In genomic region chr22:24894220-24894975, GRCh38 we compare ENCODE assay signal across 1 cellular context.
TF ChIP-seq lines count a peak whose summit lies in the region.

No MANE protein-coding gene starts in this region.

TF ChIP-seq in HepG2, 621 proteins besides CTCF, POLR2A, EP300 and RAD21 (continued from another document and continues in another):
- peak; percentile 87 for TF ChIP-seq ARID5B (CRISPR knock-in tag; IDR thresholded peaks at IDR 0.05)
- peak; percentile 91 for TF ChIP-seq ARID4A (CRISPR knock-in tag; IDR thresholded peaks at IDR 0.05; ENCODE audit: borderline replicate concordance)
- TF ChIP-seq BRD4 (CRISPR knock-in tag; IDR thresholded peaks at IDR 0.05) = no peak
- no peak for TF ChIP-seq CERS6 (CRISPR knock-in tag; IDR thresholded peaks at IDR 0.05)
- TF ChIP-seq ZBTB42 (CRISPR knock-in tag; IDR thresholded peaks at IDR 0.05) = no peak
- TF ChIP-seq NFE2 (CRISPR knock-in tag; IDR thresholded peaks at IDR 0.05) = peak; percentile 70; the same call in 1 of the 2 replicates
- no peak for TF ChIP-seq PRPF4 (IDR thresholded peaks at IDR 0.05; ENCODE audit: low read depth, low read length, poor library complexity, severe bottlenecking)
- TF ChIP-seq HDAC2 (CRISPR knock-in tag; IDR thresholded peaks at IDR 0.05) = peak; percentile 80
- TF ChIP-seq FOXP4 (CRISPR knock-in tag; IDR thresholded peaks at IDR 0.05) = peak; percentile 89
- TF ChIP-seq FOXA1 (IDR thresholded peaks at IDR 0.05) = no peak
- peak; percentile 74 for TF ChIP-seq FOXA1 (CRISPR knock-in tag; IDR thresholded peaks at IDR 0.05)
- no peak for TF ChIP-seq CENPBD1 (CRISPR knock-in tag; IDR thresholded peaks at IDR 0.05; ENCODE audit: borderline replicate concordance, low read depth)
- no peak for TF ChIP-seq ZNF136 (CRISPR knock-in tag; IDR thresholded peaks at IDR 0.05; ENCODE audit: low read depth)
- peak in 1 of 2 experiments; percentile 20; a peak in 1 of 4 replicates for TF ChIP-seq HMGXB4 (CRISPR knock-in tag; IDR thresholded peaks at IDR 0.05; ENCODE audit: borderline replicate concordance in 1 of 2, low read depth in 1 of 2)
- peak; percentile 86 for TF ChIP-seq ZNF331 (CRISPR knock-in tag; IDR thresholded peaks at IDR 0.05)
- TF ChIP-seq MYNN (CRISPR knock-in tag; IDR thresholded peaks at IDR 0.05; ENCODE audit: low read depth) = no peak
- no peak for TF ChIP-seq ZNF784 (CRISPR knock-in tag; IDR thresholded peaks at IDR 0.05; ENCODE audit: borderline replicate concordance)
- TF ChIP-seq MTF2 (CRISPR knock-in tag; IDR thresholded peaks at IDR 0.05; ENCODE audit: borderline replicate concordance) = no peak
- no peak for TF ChIP-seq SCMH1 (CRISPR knock-in tag; IDR thresholded peaks at IDR 0.05; ENCODE audit: borderline replicate concordance)
- TF ChIP-seq HHEX (CRISPR knock-in tag; IDR thresholded peaks at IDR 0.05) = no peak
- TF ChIP-seq PHF20 (CRISPR knock-in tag; IDR thresholded peaks at IDR 0.05) = peak; percentile 63
- no peak for TF ChIP-seq ATF1 (CRISPR knock-in tag; IDR thresholded peaks at IDR 0.05)
- peak; percentile 76 for TF ChIP-seq IKZF5 (CRISPR knock-in tag; IDR thresholded peaks at IDR 0.05)
- peak; percentile 93 for TF ChIP-seq JUNB (CRISPR knock-in tag; IDR thresholded peaks at IDR 0.05; ENCODE audit: borderline replicate concordance)
- TF ChIP-seq ZNF337 (CRISPR knock-in tag; IDR thresholded peaks at IDR 0.05; ENCODE audit: borderline replicate concordance, low read depth) = no peak
- no peak for TF ChIP-seq BCLAF1 (IDR thresholded peaks at IDR 0.05)
- no peak for TF ChIP-seq PAX8 (CRISPR knock-in tag; IDR thresholded peaks at IDR 0.05; ENCODE audit: borderline replicate concordance)
- TF ChIP-seq ZNF619 (CRISPR knock-in tag; IDR thresholded peaks at IDR 0.05) = no peak
- TF ChIP-seq ZBTB14 (CRISPR knock-in tag; IDR thresholded peaks at IDR 0.05) = no peak
- no peak for TF ChIP-seq HNRNPK (IDR thresholded peaks at IDR 0.05; ENCODE audit: low read depth, low read length, poor library complexity, severe bottlenecking)
- no peak for TF ChIP-seq ZBTB46 (CRISPR knock-in tag; IDR thresholded peaks at IDR 0.05; ENCODE audit: borderline replicate concordance)
- 0 out of 2 replicates have a peak, but pooled peaks have one; percentile 20 for TF ChIP-seq ZMAT3 (CRISPR knock-in tag; conservative IDR thresholded peaks at IDR 0.05)
- no peak for TF ChIP-seq NCOA5 (CRISPR knock-in tag; IDR thresholded peaks at IDR 0.05)
- no peak for TF ChIP-seq ZNF672 (CRISPR knock-in tag; IDR thresholded peaks at IDR 0.05)
- TF ChIP-seq SP2 (CRISPR knock-in tag; IDR thresholded peaks at IDR 0.05) = no peak
- no peak for TF ChIP-seq CHD2 (IDR thresholded peaks at IDR 0.05; ENCODE audit: low read depth, low read length)
- no peak for TF ChIP-seq ZNF549 (CRISPR knock-in tag; IDR thresholded peaks at IDR 0.05)
- TF ChIP-seq RBM22 (optimal IDR thresholded peaks at IDR 0.05; ENCODE audit: low read length) = no peak
- no peak for TF ChIP-seq GPN1 (CRISPR knock-in tag; IDR thresholded peaks at IDR 0.05; ENCODE audit: borderline replicate concordance)
